ENCODE assay signal across 2 cellular contexts in genomic region chr1:75810113-75810512, GRCh38. TPM values are rescaled to one million over a fixed set of nuclear protein-coding genes. Genes with fewer than 3 reads are reported as not detected.
"Had no signal": no experiment of that assay in that cellular context is flagged by ENCODE, and none has a peak within 500 bp of the region (broad histone marks: within the 10 kb centered on the region; RNA-seq: fewer than 3 reads in every experiment).

No MANE protein-coding gene starts in this region.

RNA-seq across cellular contexts. Expression of gene MSH4, which starts 13.4 kb away (rescaled TPM):
- total RNA-seq: LHCN-M2, M059J had no signal
